1 cellular context compared by ENCODE assay signal in genomic region chr6:157587127-157587729, GRCh38.
TF ChIP-seq lines count a peak whose summit lies in the region.

No MANE protein-coding gene starts in this region.

TF ChIP-seq in HepG2, 621 proteins besides CTCF, POLR2A, EP300 and RAD21 (continued from another document and continues in another):
- 0 out of 2 replicates have a peak, but pooled peaks have one; percentile 27 for TF ChIP-seq ARID2 (CRISPR knock-in tag; IDR thresholded peaks at IDR 0.05; ENCODE audit: borderline replicate concordance)
- TF ChIP-seq BORCS8-MEF2B (CRISPR knock-in tag; IDR thresholded peaks at IDR 0.05), result no peak
- TF ChIP-seq TRIM24 (CRISPR knock-in tag; IDR thresholded peaks at IDR 0.05), result no peak
- TF ChIP-seq ATM (IDR thresholded peaks at IDR 0.05; ENCODE audit: borderline replicate concordance), result no peak
- TF ChIP-seq ZNF451 (CRISPR knock-in tag; IDR thresholded peaks at IDR 0.05), result no peak
- no peak for TF ChIP-seq ADNP (CRISPR knock-in tag; IDR thresholded peaks at IDR 0.05)
- TF ChIP-seq ZKSCAN5 (CRISPR knock-in tag; IDR thresholded peaks at IDR 0.05), result no peak
- TF ChIP-seq ZNF350 (CRISPR knock-in tag; IDR thresholded peaks at IDR 0.05; ENCODE audit: borderline replicate concordance, low read depth), result peak; percentile 38; the same call in 1 of the 2 replicates
- TF ChIP-seq ZNF513 (CRISPR knock-in tag; conservative IDR thresholded peaks at IDR 0.05), result no peak
- no peak for TF ChIP-seq GATAD1 (CRISPR knock-in tag; IDR thresholded peaks at IDR 0.05)
- TF ChIP-seq ZNF383 (CRISPR knock-in tag; IDR thresholded peaks at IDR 0.05; ENCODE audit: borderline replicate concordance), result no peak
- peak; percentile 25; the same call in 1 of the 2 replicates for TF ChIP-seq ZNF687 (CRISPR knock-in tag; IDR thresholded peaks at IDR 0.05)
- TF ChIP-seq AHR (CRISPR knock-in tag; IDR thresholded peaks at IDR 0.05), result no peak
- no peak for TF ChIP-seq TBL1XR1 (IDR thresholded peaks at IDR 0.05; ENCODE audit: borderline replicate concordance, low read length, partially characterized antibody)
- no peak for TF ChIP-seq ZNF142 (CRISPR knock-in tag; IDR thresholded peaks at IDR 0.05)
- TF ChIP-seq GATA4 (IDR thresholded peaks at IDR 0.05; ENCODE audit: borderline replicate concordance, low read depth), result 0 out of 2 replicates have a peak, but pooled peaks have one; percentile 0
- no peak for TF ChIP-seq GLMP (CRISPR knock-in tag; IDR thresholded peaks at IDR 0.05; ENCODE audit: borderline replicate concordance)
- no peak for TF ChIP-seq HNF4G (IDR thresholded peaks at IDR 0.05; ENCODE audit: borderline replicate concordance, low read depth, low read length)
- TF ChIP-seq HNF4G (CRISPR knock-in tag; IDR thresholded peaks at IDR 0.05; ENCODE audit: borderline replicate concordance, low read depth), result no peak
- TF ChIP-seq ZNF136 (CRISPR knock-in tag; IDR thresholded peaks at IDR 0.05; ENCODE audit: low read depth), result no peak
- no peak for TF ChIP-seq ZNF724P (CRISPR knock-in tag; IDR thresholded peaks at IDR 0.05; ENCODE audit: borderline replicate concordance)
- no peak for TF ChIP-seq TEAD2 (CRISPR knock-in tag; IDR thresholded peaks at IDR 0.05)
- no peak for TF ChIP-seq ELF4 (CRISPR knock-in tag; IDR thresholded peaks at IDR 0.05; ENCODE audit: borderline replicate concordance)
- no peak for TF ChIP-seq ZSCAN20 (CRISPR knock-in tag; IDR thresholded peaks at IDR 0.05; ENCODE audit: borderline replicate concordance)
- TF ChIP-seq ZBTB49 (CRISPR knock-in tag; IDR thresholded peaks at IDR 0.05; ENCODE audit: borderline replicate concordance), result no peak
- no peak for TF ChIP-seq ZNF652 (CRISPR knock-in tag; IDR thresholded peaks at IDR 0.05; ENCODE audit: borderline replicate concordance, low read depth)
- TF ChIP-seq SMAD3 (CRISPR knock-in tag; IDR thresholded peaks at IDR 0.05), result no peak
- no peak for TF ChIP-seq ETV5 (CRISPR knock-in tag; IDR thresholded peaks at IDR 0.05; ENCODE audit: borderline replicate concordance)
- TF ChIP-seq PRDM10 (CRISPR knock-in tag; IDR thresholded peaks at IDR 0.05; ENCODE audit: low read depth), result no peak
- TF ChIP-seq GATAD2A (CRISPR knock-in tag; IDR thresholded peaks at IDR 0.05), result no peak
- TF ChIP-seq ZNF598 (CRISPR knock-in tag; IDR thresholded peaks at IDR 0.05; ENCODE audit: borderline replicate concordance), result no peak
- 0 out of 2 replicates have a peak, but pooled peaks have one; percentile 30 for TF ChIP-seq HNRNPL (IDR thresholded peaks at IDR 0.05; ENCODE audit: low read depth, low read length)
- TF ChIP-seq ZNF281 (CRISPR knock-in tag; IDR thresholded peaks at IDR 0.05; ENCODE audit: borderline replicate concordance), result no peak
- TF ChIP-seq ZNF709 (CRISPR knock-in tag; IDR thresholded peaks at IDR 0.05), result no peak
- no peak; the same call in 1 of the 2 replicates for TF ChIP-seq GFI1 (CRISPR knock-in tag; IDR thresholded peaks at IDR 0.05; ENCODE audit: borderline replicate concordance)
- TF ChIP-seq HDAC1 (CRISPR knock-in tag; IDR thresholded peaks at IDR 0.05), result peak; percentile 5; the same call in 1 of the 2 replicates
- TF ChIP-seq ZNF841 (CRISPR knock-in tag; IDR thresholded peaks at IDR 0.05; ENCODE audit: borderline replicate concordance), result no peak
- no peak for TF ChIP-seq NR2F1 (CRISPR knock-in tag; IDR thresholded peaks at IDR 0.05)
- TF ChIP-seq LCORL (IDR thresholded peaks at IDR 0.05), result no peak
- TF ChIP-seq LCORL (CRISPR knock-in tag; IDR thresholded peaks at IDR 0.05), result peak; percentile 25; the same call in 1 of the 2 replicates
- TF ChIP-seq ZNF556 (CRISPR knock-in tag; IDR thresholded peaks at IDR 0.05; ENCODE audit: borderline replicate concordance), result no peak
